In genomic region chr17:27657620-27658019, GRCh38 we compare ENCODE assay signal across 13 cellular contexts. TPM values are rescaled to one million over a fixed set of nuclear protein-coding genes. Genes with fewer than 3 reads are reported as not detected.
DNase-seq lines count a peak whose midpoint lies in the region; ATAC-seq and TF ChIP-seq lines count a peak whose summit lies in the region.
"Had no signal": no experiment of that assay in that cellular context is flagged by ENCODE, and none has a peak within 500 bp of the region (broad histone marks: within the 10 kb centered on the region; RNA-seq: fewer than 3 reads in every experiment).

No MANE protein-coding gene starts in this region.

- H3K27me3 ChIP-seq in Karpas-422 (ENCODE audit: low read length) (no peaks in the 10 kb centered on the region), hepatocyte (no peaks in the 10 kb centered on the region), sigmoid colon (no peaks in the 10 kb centered on the region), lower lobe of right lung (ENCODE audit: low read depth) (no peaks in the 10 kb centered on the region)

- H3K9me3 ChIP-seq in Karpas-422 (ENCODE audit: low read length), result no peaks in the 10 kb centered on the region
- no peaks in the 10 kb centered on the region for H3K9me3 ChIP-seq in hepatocyte (ENCODE audit: low read depth)
- H3K9me3 ChIP-seq in sigmoid colon, result no peaks in the 10 kb centered on the region
- no peaks in the 10 kb centered on the region for H3K9me3 ChIP-seq in lower lobe of right lung

- ATAC-seq in lower lobe of right lung, result no peak
- ATAC-seq: activated naive CD8-positive, alpha-beta T cell treated with anti-CD3 and anti-CD28 coated beads, Interleukin-2, amount 50 U/mL, for 24 hours; left cardiac atrium had no signal

- H2AFZ ChIP-seq in Karpas-422 (ENCODE audit: low read length) (no peak overlapping the region), hepatocyte (no peak overlapping the region)

- in situ Hi-C loops in Caki2 (cut with HindIII; ENCODE audit: low pct_unique_long_range_greater_than_20kb, low sequenced_read_pairs), result no loop called here

- no peak overlapping the region for H3K4me3 Mint-ChIP-seq in activated CD4-positive, alpha-beta memory T cell treated with anti-CD3 and anti-CD28 coated beads, Interleukin-2, amount 10 ng/mL, durations not matched to agents 7 days and 5 days
- no peak overlapping the region for H3K4me3 Mint-ChIP-seq in mesothelial cell of epicardium
- H3K4me3 Mint-ChIP-seq: activated naive CD8-positive, alpha-beta T cell treated with anti-CD3 and anti-CD28 coated beads, Interleukin-2, amount 50 U/mL, for 24 hours; nephron; T-helper 2 cell treated with Interferon-gamma antibody and Interleukin-4, amounts not matched to agents 5 μg/mL and 100 μg/mL, for 36 hours had no signal

- no peak overlapping the region for H3K27ac ChIP-seq in Karpas-422 (ENCODE audit: low read length)
- H3K27ac ChIP-seq in hepatocyte, result no peak overlapping the region
- H3K27ac ChIP-seq in sigmoid colon, result no peak overlapping the region
- H3K27ac ChIP-seq in lower lobe of right lung, result no peak overlapping the region

- no peaks in the 10 kb centered on the region for H3K9me3 Mint-ChIP-seq in activated CD4-positive, alpha-beta memory T cell treated with anti-CD3 and anti-CD28 coated beads, Interleukin-2, amount 10 ng/mL, durations not matched to agents 7 days and 5 days
- H3K9me3 Mint-ChIP-seq in mesothelial cell of epicardium, result no peaks in the 10 kb centered on the region
- H3K9me3 Mint-ChIP-seq: activated naive CD8-positive, alpha-beta T cell treated with anti-CD3 and anti-CD28 coated beads, Interleukin-2, amount 50 U/mL, for 24 hours; nephron; T-helper 2 cell treated with Interferon-gamma antibody and Interleukin-4, amounts not matched to agents 5 μg/mL and 100 μg/mL, for 36 hours had no signal

- H3K4me1 Mint-ChIP-seq in activated CD4-positive, alpha-beta memory T cell treated with anti-CD3 and anti-CD28 coated beads, Interleukin-2, amount 10 ng/mL, durations not matched to agents 7 days and 5 days, result peaks cover 5% of the 10 kb centered on the region
- H3K4me1 Mint-ChIP-seq in mesothelial cell of epicardium, result no peaks in the 10 kb centered on the region
- H3K4me1 Mint-ChIP-seq: nephron had no signal

- WGBS in hepatocyte (ENCODE audit: low lambda C conversion rate, missing lambda C conversion rate), result 68% methylated on average over 5 of the region's 5 CpGs
- WGBS in sigmoid colon, 2 donors, result 58 to 62% methylated on average over 5 of the region's 5 CpGs

- H3K4me2 ChIP-seq in Karpas-422 (ENCODE audit: low read depth, low read length, poor library complexity, severe bottlenecking), result no peak overlapping the region
- no peak overlapping the region for H3K4me2 ChIP-seq in hepatocyte

- intact Hi-C loops in sigmoid colon (cut with DNase I), result no loop called here
- intact Hi-C loops in lower lobe of right lung (cut with DNase I), result loop anchor here (10.0 kb wide), 1 partner anchor 97 kb away; no protein-coding TSS in a partner anchor

- no peak for TF ChIP-seq EP300 in sigmoid colon (IDR thresholded peaks at IDR 0.05)

- H3K9me2 ChIP-seq in Karpas-422 (replicated peaks; ENCODE audit: insufficient read depth, low read length) (no peaks in the 10 kb centered on the region), hepatocyte (replicated peaks; ENCODE audit: insufficient read depth) (no peaks in the 10 kb centered on the region)

- no peak for TF ChIP-seq CTCF in hepatocyte (IDR thresholded peaks at IDR 0.05; ENCODE audit: poor library complexity)
- no peak for TF ChIP-seq CTCF in mesothelial cell of epicardium (IDR thresholded peaks at IDR 0.05; ENCODE audit: unreplicated experiment)
- TF ChIP-seq CTCF in sigmoid colon (IDR thresholded peaks at IDR 0.05), result no peak
- no peak for TF ChIP-seq CTCF in lower lobe of right lung (IDR thresholded peaks at IDR 0.05)

- H4K20me1 ChIP-seq in Karpas-422 (ENCODE audit: insufficient read depth, low read depth, low read length) (no peaks in the 10 kb centered on the region), hepatocyte (ENCODE audit: insufficient read depth, poor library complexity, severe bottlenecking) (no peaks in the 10 kb centered on the region)

- POLR2A ChIA-PET in activated CD4-positive, alpha-beta memory T cell treated with anti-CD3 and anti-CD28 coated beads, Interleukin-2, amount 10 ng/mL, durations not matched to agents 7 days and 5 days (lab: Charles Lee), result no interaction called here

- H3K4me3 ChIP-seq in Karpas-422 (ENCODE audit: low read length), result no peak overlapping the region
- no peak overlapping the region for H3K4me3 ChIP-seq in hepatocyte
- H3K4me3 ChIP-seq in sigmoid colon, result no peak overlapping the region
- no peak overlapping the region for H3K4me3 ChIP-seq in lower lobe of right lung

- peaks cover 3% of the 10 kb centered on the region; the same call in 1 of the 2 replicates for H3K4me1 ChIP-seq in Karpas-422 (ENCODE audit: low read length)
- no peaks in the 10 kb centered on the region for H3K4me1 ChIP-seq in hepatocyte (ENCODE audit: insufficient read depth)
- no peaks in the 10 kb centered on the region for H3K4me1 ChIP-seq in sigmoid colon
- no peaks in the 10 kb centered on the region for H3K4me1 ChIP-seq in lower lobe of right lung

- no peaks in the 10 kb centered on the region for H3K36me3 Mint-ChIP-seq in activated CD4-positive, alpha-beta memory T cell treated with anti-CD3 and anti-CD28 coated beads, Interleukin-2, amount 10 ng/mL, durations not matched to agents 7 days and 5 days (ENCODE audit: low read depth)
- H3K36me3 Mint-ChIP-seq in mesothelial cell of epicardium, result no peaks in the 10 kb centered on the region

- H3K27ac Mint-ChIP-seq in activated CD4-positive, alpha-beta memory T cell treated with anti-CD3 and anti-CD28 coated beads, Interleukin-2, amount 10 ng/mL, durations not matched to agents 7 days and 5 days, result no peak overlapping the region
- H3K27ac Mint-ChIP-seq in mesothelial cell of epicardium, result no peak overlapping the region
- H3K27ac Mint-ChIP-seq: activated naive CD8-positive, alpha-beta T cell treated with anti-CD3 and anti-CD28 coated beads, Interleukin-2, amount 50 U/mL, for 24 hours; nephron; T-helper 2 cell treated with Interferon-gamma antibody and Interleukin-4, amounts not matched to agents 5 μg/mL and 100 μg/mL, for 36 hours had no signal

- no peak overlapping the region for H3K9ac ChIP-seq in Karpas-422 (ENCODE audit: low read length)

- TF ChIP-seq POLR2A in sigmoid colon (IDR thresholded peaks at IDR 0.05), result no peak

- H3K79me2 ChIP-seq in Karpas-422 (ENCODE audit: low read length) (no peaks in the 10 kb centered on the region), hepatocyte (no peaks in the 10 kb centered on the region)

- no peaks in the 10 kb centered on the region for H3K27me3 Mint-ChIP-seq in activated CD4-positive, alpha-beta memory T cell treated with anti-CD3 and anti-CD28 coated beads, Interleukin-2, amount 10 ng/mL, durations not matched to agents 7 days and 5 days
- H3K27me3 Mint-ChIP-seq in mesothelial cell of epicardium (ENCODE audit: low read depth), result peaks cover 19% of the 10 kb centered on the region
- H3K27me3 Mint-ChIP-seq: activated naive CD8-positive, alpha-beta T cell treated with anti-CD3 and anti-CD28 coated beads, Interleukin-2, amount 50 U/mL, for 24 hours had no signal

- no peaks in the 10 kb centered on the region for H3K36me3 ChIP-seq in Karpas-422 (ENCODE audit: insufficient read depth, low read length)
- H3K36me3 ChIP-seq in hepatocyte (replicated peaks; ENCODE audit: insufficient read depth, low read depth), result no peaks in the 10 kb centered on the region
- H3K36me3 ChIP-seq in sigmoid colon, result no peaks in the 10 kb centered on the region
- H3K36me3 ChIP-seq in lower lobe of right lung, result no peaks in the 10 kb centered on the region

- CTCF ChIA-PET in activated CD4-positive, alpha-beta memory T cell treated with anti-CD3 and anti-CD28 coated beads, Interleukin-2, amount 10 ng/mL, durations not matched to agents 7 days and 5 days (lab: Charles Lee), result interaction anchor here (1.0 kb wide), 1 partner anchor 12 kb away, joined by 5 read pairs; no protein-coding TSS in a partner anchor

- peak; percentile 33 for DNase-seq in Caki2 (ENCODE audit: low read depth)
- peak; percentile 55 for DNase-seq in Karpas-422
- peak; percentile 36 for DNase-seq in activated CD4-positive, alpha-beta memory T cell treated with anti-CD3 and anti-CD28 coated beads, Interleukin-2, amount 10 ng/mL, durations not matched to agents 7 days and 5 days
- peak; percentile 25 for DNase-seq in hepatocyte (ENCODE audit: low spot score)
- no peak for DNase-seq in mesothelial cell of epicardium (ENCODE audit: low spot score in 2 of 2, unreplicated experiment in 2 of 2)
- no peak for DNase-seq in sigmoid colon
- DNase-seq in lower lobe of right lung, result no peak
- DNase-seq in KG1 (lab: John Stamatoyannopoulos, UW), result no peak
- DNase-seq: activated naive CD8-positive, alpha-beta T cell treated with anti-CD3 and anti-CD28 coated beads, Interleukin-2, amount 50 U/mL, for 24 hours; C1 segment of cervical spinal cord; left cardiac atrium had no signal

RNA-seq across cellular contexts. Expression of gene LGALS9, which starts 26.6 kb away (rescaled TPM):
- 14.0 TPM in 1 of 2 replicates, not detected in the other for total RNA-seq in Caki2 (2014; rRNA removed; shearing (Covaris generic); ENCODE audit: low replicate concordance)
- total RNA-seq in Karpas-422 (2014; rRNA removed; shearing (Covaris generic); ENCODE audit: low replicate concordance), result 3.6 and 5.4 TPM in 2 replicates
- total RNA-seq in activated CD4-positive, alpha-beta memory T cell treated with anti-CD3 and anti-CD28 coated beads, Interleukin-2, amount 10 ng/mL, durations not matched to agents 7 days and 5 days, result 100 to 1,000 TPM; 238 to 240 TPM
- 4.3 and 14.1 TPM in 2 replicates for total RNA-seq in hepatocyte
- polyA plus RNA-seq in hepatocyte, result 3.1 and 9.9 TPM in 2 replicates
- total RNA-seq in mesothelial cell of epicardium, result 4.4 to 4.8 TPM (median 4.6 TPM) in 3 replicates
- 10 to 100 TPM; 17.8 to 33.2 (median 22.2) TPM for total RNA-seq in sigmoid colon
- 100 to 1,000 TPM; 333 to 476 (median 455) TPM for polyA plus RNA-seq in sigmoid colon
- total RNA-seq in lower lobe of right lung, result 349 TPM

Comparison
In these comparisons a context has a peak if more than half of its experiments do, and no peak if none do; other contexts are left out.
1. DNase-seq: peak in Caki2 (single experiment), Karpas-422 (single experiment), activated CD4-positive, alpha-beta memory T cell treated with anti-CD3 and anti-CD28 coated beads, Interleukin-2, amount 10 ng/mL, durations not matched to agents 7 days and 5 days (single experiment) and hepatocyte (single experiment); none in mesothelial cell of epicardium (0 of 2), sigmoid colon (single experiment), lower lobe of right lung (single experiment) and KG1 (single experiment).
2. RNA of gene LGALS9, which starts 26.6 kb away (total RNA-seq): 349 TPM in lower lobe of right lung (single experiment) and 238 to 240 TPM in activated CD4-positive, alpha-beta memory T cell treated with anti-CD3 and anti-CD28 coated beads, Interleukin-2, amount 10 ng/mL, durations not matched to agents 7 days and 5 days; 17.8 to 33.2 TPM in sigmoid colon, 4.3 to 14.1 TPM in hepatocyte, 14.0 TPM in Caki2, 3.6 to 5.4 TPM in Karpas-422 and 4.4 to 4.8 TPM in mesothelial cell of epicardium; every median in the first group is over 4 times any median in the second.